20 cellular contexts compared by ENCODE assay signal in the genomic region with DNA sequence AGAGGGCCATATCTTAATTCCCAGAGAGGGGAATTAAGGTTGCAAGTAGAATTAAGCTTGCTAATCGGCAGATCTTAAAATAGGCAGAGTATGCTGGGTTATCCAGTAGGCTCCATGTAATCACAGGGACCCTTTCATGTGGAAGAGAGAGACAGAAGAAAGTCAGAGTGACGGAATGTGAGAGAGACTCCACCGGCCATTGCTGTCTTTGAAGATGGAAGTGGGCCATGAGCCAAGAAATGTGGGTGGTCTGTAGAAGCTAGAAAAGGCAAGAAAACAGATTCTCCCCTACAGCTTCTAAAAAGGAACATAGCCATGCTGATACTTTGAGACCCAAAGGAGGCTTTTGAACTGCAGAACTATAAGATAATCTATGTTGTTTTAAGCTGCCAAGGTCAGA. TPM values are rescaled to one million over a fixed set of nuclear protein-coding genes. Genes with fewer than 3 reads are reported as not detected.
DNase-seq lines count a peak whose midpoint lies in the region; TF ChIP-seq lines count a peak whose summit lies in the region.
"Had no signal": no experiment of that assay in that cellular context is flagged by ENCODE, and none has a peak within 500 bp of the region (broad histone marks: within the 10 kb centered on the region; RNA-seq: fewer than 3 reads in every experiment).

No MANE protein-coding gene starts in this region.

- H3K27ac Mint-ChIP-seq in nephron progenitor cell = peak overlapping the region; percentile 81
- H3K27ac Mint-ChIP-seq: CD8-positive, alpha-beta memory T cell had no signal

- no peaks in the 10 kb centered on the region for H3K9me3 Mint-ChIP-seq in nephron progenitor cell
- H3K9me3 Mint-ChIP-seq: CD8-positive, alpha-beta memory T cell had no signal

- no peaks in the 10 kb centered on the region for H3K9me3 ChIP-seq in BE2C

- H3K4me3 ChIP-seq in BE2C (ENCODE audit: low read depth, low read length) (no peak overlapping the region), astrocyte of the spinal cord (ENCODE audit: low read depth, low read length) (no peak overlapping the region)
- H3K4me3 ChIP-seq: GM23248 had no signal

- H3K36me3 ChIP-seq in BE2C = no peaks in the 10 kb centered on the region

- peaks cover 9% of the 10 kb centered on the region for H3K4me1 Mint-ChIP-seq in nephron progenitor cell
- H3K4me1 Mint-ChIP-seq: CD8-positive, alpha-beta memory T cell had no signal

- H3K36me3 Mint-ChIP-seq in nephron progenitor cell (ENCODE audit: low read depth) = no peaks in the 10 kb centered on the region

- H3K27me3 Mint-ChIP-seq in nephron progenitor cell (ENCODE audit: low read depth, poor library complexity) = peaks cover 3% of the 10 kb centered on the region
- H3K27me3 Mint-ChIP-seq: CD8-positive, alpha-beta memory T cell had no signal

- H3K4me3 Mint-ChIP-seq in nephron progenitor cell = no peak overlapping the region
- H3K4me3 Mint-ChIP-seq: CD8-positive, alpha-beta memory T cell had no signal

- TF ChIP-seq CTCF in BE2C (IDR thresholded peaks at IDR 0.05; ENCODE audit: low read depth, low read length) (no peak), astrocyte of the spinal cord (IDR thresholded peaks at IDR 0.05; ENCODE audit: low read depth, low read length) (no peak), nephron progenitor cell (IDR thresholded peaks at IDR 0.05) (no peak)

- H3K4me1 ChIP-seq in BE2C = no peaks in the 10 kb centered on the region

- peak; percentile 8 for DNase-seq in BE2C
- peak; percentile 4 for DNase-seq in RPMI7951 (ENCODE audit: low read depth)
- DNase-seq in astrocyte of the spinal cord (ENCODE audit: low read depth, low spot score) = peak; percentile 14
- no peak for DNase-seq in nephron progenitor cell
- DNase-seq in dedifferentiated amniotic fluid mesenchymal stem cell (ENCODE audit: extremely low spot score) = no peak
- no peak for DNase-seq in activated gamma-delta T cell (lab: John Stamatoyannopoulos, UW)
- no peak for DNase-seq in NCI-H526 (lab: John Stamatoyannopoulos, UW)
- no peak for DNase-seq in T-helper 1 cell
- DNase-seq: AML-193; Calu3; CD8-positive, alpha-beta memory T cell; GM23248; HCEC 1CT; Kasumi-1; NCI-H1694; NCI-H2081 treated with DMSO at 0.1 percent for 48 hours; NCI-H446; NK-92 treated with Interleukin-12 subunit alpha and Interleukin-12 subunit beta, amount 100 ng/mL, for 24 hours had no signal

- H3K27me3 ChIP-seq in BE2C = no peaks in the 10 kb centered on the region

- in situ Hi-C loops in astrocyte of the spinal cord (cut with HindIII; ENCODE audit: low sequenced_read_pairs) = no loop called here

RNA-seq across cellular contexts. Expression of a gene that starts 38.8 kb away (rescaled TPM):
- 0.05 TPM for polyA plus RNA-seq in BE2C (2012; ENCODE audit: insufficient read depth, insufficient read length, low read depth)
- under 0.01 TPM in 2 replicates for total RNA-seq in RPMI7951 (2014; rRNA removed; shearing (Covaris generic))
- total RNA-seq: A172, Daoy had no signal
- polyA plus RNA-seq: CD8-positive, alpha-beta memory T cell; GM23248 had no signal

Comparison
In these comparisons a context has a peak if more than half of its experiments do, and no peak if none do; other contexts are left out.
1. DNase-seq: peak in BE2C (single experiment), RPMI7951 (single experiment) and astrocyte of the spinal cord (single experiment); none in nephron progenitor cell (single experiment), dedifferentiated amniotic fluid mesenchymal stem cell (single experiment), activated gamma-delta T cell (single experiment), NCI-H526 (0 of 2) and T-helper 1 cell (0 of 5).